Comparison of ENCODE assay signal across 10 cellular contexts in the genomic region with DNA sequence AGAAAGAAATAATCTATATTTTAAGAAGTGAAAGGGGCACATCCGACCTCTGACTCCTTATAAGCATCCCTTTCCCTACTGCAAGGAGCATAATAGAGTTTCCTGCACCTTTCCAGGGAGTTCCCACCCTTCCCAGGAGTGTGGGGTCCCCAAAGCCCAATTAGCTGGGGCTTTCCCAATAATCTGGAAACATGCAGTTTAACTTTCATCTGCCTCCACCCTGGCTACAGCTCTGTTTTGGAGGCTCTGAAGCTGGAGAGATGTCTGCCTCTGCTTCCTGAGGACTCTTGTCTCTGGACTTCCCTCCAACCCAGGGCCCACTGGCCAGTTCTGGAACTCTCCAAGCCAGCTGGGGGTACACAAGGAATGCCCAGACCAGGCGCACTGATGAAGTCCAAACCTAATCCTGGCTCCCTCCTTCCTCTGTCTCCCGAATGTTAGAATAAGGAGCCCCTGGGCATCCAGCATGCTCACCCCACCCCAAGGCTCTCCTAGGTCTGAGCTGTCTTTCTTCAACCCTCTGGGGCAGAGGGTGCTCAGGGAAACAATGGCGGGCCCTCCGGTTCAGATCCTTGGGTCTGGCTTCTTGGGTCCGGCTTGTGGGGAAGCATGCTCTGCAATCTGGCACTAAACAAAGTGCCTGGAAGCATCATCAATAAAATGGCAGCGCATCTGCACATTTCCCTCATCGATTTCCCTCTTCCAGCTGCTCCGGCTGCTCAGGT. TPM values are rescaled to one million over a fixed set of nuclear protein-coding genes. Genes with fewer than 3 reads are reported as not detected.
DNase-seq lines count a peak whose midpoint lies in the region; ATAC-seq and TF ChIP-seq lines count a peak whose summit lies in the region.
"Had no signal": no experiment of that assay in that cellular context is flagged by ENCODE, and none has a peak within 500 bp of the region (broad histone marks: within the 10 kb centered on the region; RNA-seq: fewer than 3 reads in every experiment).

No MANE protein-coding gene starts in this region.

- peaks cover 84% of the 10 kb centered on the region for H3K79me2 ChIP-seq in mammary epithelial cell (ENCODE audit: insufficient read depth, low read length)

- TF ChIP-seq CTCF in AG04450 (IDR thresholded peaks at IDR 0.05; ENCODE audit: low read depth, low read length) (no peak), mammary epithelial cell (conservative IDR thresholded peaks at IDR 0.05 in 1 of 2, IDR thresholded peaks at IDR 0.05 in 1 of 2; ENCODE audit: extremely low read depth in 1 of 2, insufficient read depth in 1 of 2, low read depth in 1 of 2, low read length in 2 of 2) (no peak), WERI-Rb-1 (IDR thresholded peaks at IDR 0.05; ENCODE audit: low read depth, low read length) (no peak)

- no peaks in the 10 kb centered on the region for H4K20me1 ChIP-seq in mammary epithelial cell (ENCODE audit: insufficient read depth, low read length)

- H3K4me3 ChIP-seq in AG04450 (ENCODE audit: low read depth, low read length), result peak overlapping the region; percentile 84
- H3K4me3 ChIP-seq in mammary epithelial cell (replicated peaks in 1 of 3; ENCODE audit: insufficient read depth in 1 of 3, low read depth in 2 of 3, low read length in 3 of 3), result peak overlapping the region; percentile 62 to 70 (median 70)
- H3K4me3 ChIP-seq in muscle layer of duodenum (ENCODE audit: low read depth in 1 of 2, low read length in 2 of 2), result peak overlapping the region; percentile 68 to 80
- no peak overlapping the region for H3K4me3 ChIP-seq in WERI-Rb-1 (ENCODE audit: low read depth, low read length)
- H3K4me3 ChIP-seq: SK-N-MC had no signal

- H3K4me1 ChIP-seq in mammary epithelial cell (ENCODE audit: insufficient read depth, low read length) (peaks cover 53% of the 10 kb centered on the region), muscle layer of duodenum (ENCODE audit: control insufficient read depth in 1 of 2, insufficient read depth in 2 of 2, low read length in 2 of 2) (peaks cover 5 to 22% of the 10 kb centered on the region in 2 donors)

- H3K4me2 ChIP-seq in mammary epithelial cell (ENCODE audit: insufficient read depth, low read depth, low read length), result peak overlapping the region; percentile 99

- H3K9ac ChIP-seq in mammary epithelial cell (ENCODE audit: insufficient read depth, low read length), result peak overlapping the region; percentile 87

- DNase-seq in AG04450 (ENCODE audit: low read depth, low spot score) (no peak), mammary epithelial cell (peak; percentile 34), WERI-Rb-1 (no peak)
- no peak for DNase-seq in stimulated activated naive CD4-positive, alpha-beta T cell (lab: John Stamatoyannopoulos, UW)

- H2AFZ ChIP-seq in mammary epithelial cell (ENCODE audit: low read depth, low read length), result no peak overlapping the region

- intact Hi-C loops in mammary epithelial cell (cut with micrococcal nuclease), result loop anchor here (2.0 kb wide), 1 partner anchor 52 kb away; no protein-coding TSS in a partner anchor

- POLR2A ChIA-PET in AG04450 (lab: Yijun Ruan, JAX), result interaction anchor here (1.5 to 5.2 kb wide), 5 partner anchors 10 to 26 kb away, joined by 4 to 42 read pairs (median 5); a partner anchor contains a TSS

- CTCF ChIA-PET in AG04450 (lab: Charles Lee) (interaction anchor here (0.6 to 2.0 kb wide), 7 partner anchors 13 to 435 kb away, joined by 3 to 7 read pairs (median 3); a partner anchor contains a TSS), mammary epithelial cell (lab: Charles Lee; ENCODE audit: low non-redundant PET) (no interaction called here)

- no peak for ATAC-seq in HG03469 (IDR thresholded peaks at IDR 0.05; ENCODE audit: unreplicated experiment)

- no TSS peak for BruUV-seq in mammary epithelial cell (replicated peaks; lab: Mats Ljungman, UMichigan)

- no peaks in the 10 kb centered on the region for H3K9me3 ChIP-seq in AG04450 (ENCODE audit: control insufficient read depth, insufficient read depth, low read length)
- no peaks in the 10 kb centered on the region for H3K9me3 ChIP-seq in mammary epithelial cell (replicated peaks; ENCODE audit: insufficient read depth, low read length)
- no peaks in the 10 kb centered on the region for H3K9me3 ChIP-seq in muscle layer of duodenum (ENCODE audit: control insufficient read depth in 1 of 2, low read length in 2 of 2)
- H3K9me3 ChIP-seq in WERI-Rb-1 (ENCODE audit: severe bottlenecking), result no peaks in the 10 kb centered on the region

- H3K27ac ChIP-seq in AG04450 (ENCODE audit: low read depth, low read length), result peak overlapping the region; percentile 92
- peak overlapping the region; percentile 84 for H3K27ac ChIP-seq in mammary epithelial cell (ENCODE audit: insufficient read depth, low read depth, low read length)
- peak overlapping the region; percentile 94 for H3K27ac ChIP-seq in muscle layer of duodenum (ENCODE audit: low read length)
- H3K27ac ChIP-seq in WERI-Rb-1, result no peak overlapping the region
- H3K27ac ChIP-seq: SK-N-MC had no signal

- no peaks in the 10 kb centered on the region for H3K27me3 ChIP-seq in AG04450 (ENCODE audit: control insufficient read depth, insufficient read depth, low read length)
- no peaks in the 10 kb centered on the region for H3K27me3 ChIP-seq in mammary epithelial cell (ENCODE audit: insufficient read depth, low read length)
- H3K27me3 ChIP-seq in muscle layer of duodenum (ENCODE audit: low read depth, low read length), result no peaks in the 10 kb centered on the region
- peaks cover 66% of the 10 kb centered on the region for H3K27me3 ChIP-seq in WERI-Rb-1 (ENCODE audit: insufficient read depth, low read depth, severe bottlenecking)

- WGBS in mammary epithelial cell (ENCODE audit: low coverage, missing lambda C conversion rate), result 14% methylated on average over 5 of the region's 9 CpGs

- H3K36me3 ChIP-seq in mammary epithelial cell (ENCODE audit: insufficient read depth, low read length) (no peaks in the 10 kb centered on the region), muscle layer of duodenum (ENCODE audit: control insufficient read depth in 1 of 2, insufficient read depth in 2 of 2, low read length in 2 of 2) (no peaks in the 10 kb centered on the region), WERI-Rb-1 (no peaks in the 10 kb centered on the region)

- dilution Hi-C loops in mammary epithelial cell (cut with HindIII; ENCODE audit: low sequenced_read_pairs), result no loop called here

- in situ Hi-C loops in mammary epithelial cell (cut with MboI; ENCODE audit: low sequenced_read_pairs in 2 of 2), result no loop called here

RNA-seq across cellular contexts. Expression of a gene that starts 13.4 kb away (rescaled TPM):
- polyA plus RNA-seq in AG04450 (2011; rRNA removed) (5.4 and 5.8 TPM in 2 replicates), mammary epithelial cell (1.8 TPM)
- 3.6 and 4.2 TPM in 2 replicates for polyA minus RNA-seq in AG04450 (2011; rRNA and poly(A)+ RNA removed)
- total RNA-seq in mammary epithelial cell, result 1 to 10 TPM in 1 of 2 donors, not detected in 1; 1.5 TPM
- polyA minus RNA-seq in mammary epithelial cell, result 9.3 TPM
- total RNA-seq: activated T-helper 2 cell treated with anti-CD3 and anti-CD28 coated beads, Interferon-gamma antibody, Interleukin-2, Interleukin-4, amounts not matched to agents 10 μg/mL and 5 μg/mL and 100 μg/mL, durations not matched to agents 14 hours and 24 hours and 36 hours; cerebellum; frontal cortex had no signal

RNA-seq across cellular contexts. Expression of a gene that starts 14.6 kb away (rescaled TPM):
- polyA plus RNA-seq in AG04450 (2011; rRNA removed), result 3.1 and 4.1 TPM in 2 replicates
- polyA minus RNA-seq in AG04450 (2011; rRNA and poly(A)+ RNA removed), result 2.4 and 3.0 TPM in 2 replicates
- total RNA-seq in mammary epithelial cell, result 1 to 10 TPM in 1 of 2 donors, under 1 TPM in 1; 0.50 to 1.5 TPM
- 1.3 TPM for polyA plus RNA-seq in mammary epithelial cell
- polyA minus RNA-seq in mammary epithelial cell, result 1.3 TPM
- total RNA-seq: activated T-helper 2 cell treated with anti-CD3 and anti-CD28 coated beads, Interferon-gamma antibody, Interleukin-2, Interleukin-4, amounts not matched to agents 10 μg/mL and 5 μg/mL and 100 μg/mL, durations not matched to agents 14 hours and 24 hours and 36 hours; cerebellum; frontal cortex had no signal

RNA-seq across cellular contexts. Expression of a gene that starts 21.3 kb away (rescaled TPM):
- polyA plus RNA-seq in AG04450 (2011; rRNA removed), result 2.6 and 2.9 TPM in 2 replicates
- polyA minus RNA-seq in AG04450 (2011; rRNA and poly(A)+ RNA removed), result 1.7 and 2.2 TPM in 2 replicates
- total RNA-seq in mammary epithelial cell, result 1 to 10 TPM; 2.5 to 9.4 TPM
- polyA plus RNA-seq in mammary epithelial cell, result 6.0 TPM
- polyA minus RNA-seq in mammary epithelial cell, result 14.9 TPM
- total RNA-seq: cerebellum, frontal cortex had no signal

RNA-seq across cellular contexts. Expression of a gene that starts 26.4 kb away (rescaled TPM):
- polyA plus RNA-seq in AG04450 (2011; rRNA removed) (48.3 and 51.0 TPM in 2 replicates), mammary epithelial cell (8.6 TPM)
- polyA minus RNA-seq in AG04450 (2011; rRNA and poly(A)+ RNA removed), result 37.7 and 49.7 TPM in 2 replicates
- total RNA-seq in mammary epithelial cell, result 10 to 100 TPM in 1 of 2 donors, 1 to 10 TPM in 1; 9.1 to 11.0 TPM
- 4.3 TPM for polyA minus RNA-seq in mammary epithelial cell
- total RNA-seq: activated T-helper 2 cell treated with anti-CD3 and anti-CD28 coated beads, Interferon-gamma antibody, Interleukin-2, Interleukin-4, amounts not matched to agents 10 μg/mL and 5 μg/mL and 100 μg/mL, durations not matched to agents 14 hours and 24 hours and 36 hours; cerebellum; frontal cortex had no signal

RNA-seq across cellular contexts. Expression of a gene that starts 30.4 kb away (rescaled TPM):
- polyA plus RNA-seq in AG04450 (2011; rRNA removed) (1.2 and 1.3 TPM in 2 replicates), mammary epithelial cell (0.71 TPM)
- polyA minus RNA-seq in AG04450 (2011; rRNA and poly(A)+ RNA removed), result 0.91 and 2.1 TPM in 2 replicates
- total RNA-seq in mammary epithelial cell, result 1 to 10 TPM; 3.1 to 4.7 TPM
- 1.1 TPM for polyA minus RNA-seq in mammary epithelial cell
- total RNA-seq: activated T-helper 2 cell treated with anti-CD3 and anti-CD28 coated beads, Interferon-gamma antibody, Interleukin-2, Interleukin-4, amounts not matched to agents 10 μg/mL and 5 μg/mL and 100 μg/mL, durations not matched to agents 14 hours and 24 hours and 36 hours; cerebellum; frontal cortex had no signal
